ENCODE assay signal across 1 cellular context in genomic region chr16:30535777-30536190, GRCh38.
A peak's percentile ranks its signal among the peaks of the same experiment; 100 is the strongest.
TF ChIP-seq lines count a peak whose summit lies in the region.

No MANE protein-coding gene starts in this region.

TF ChIP-seq in HepG2, 621 proteins besides CTCF, POLR2A, EP300 and RAD21 (continued from another document and continues in another):
- TF ChIP-seq, protein P1, sequence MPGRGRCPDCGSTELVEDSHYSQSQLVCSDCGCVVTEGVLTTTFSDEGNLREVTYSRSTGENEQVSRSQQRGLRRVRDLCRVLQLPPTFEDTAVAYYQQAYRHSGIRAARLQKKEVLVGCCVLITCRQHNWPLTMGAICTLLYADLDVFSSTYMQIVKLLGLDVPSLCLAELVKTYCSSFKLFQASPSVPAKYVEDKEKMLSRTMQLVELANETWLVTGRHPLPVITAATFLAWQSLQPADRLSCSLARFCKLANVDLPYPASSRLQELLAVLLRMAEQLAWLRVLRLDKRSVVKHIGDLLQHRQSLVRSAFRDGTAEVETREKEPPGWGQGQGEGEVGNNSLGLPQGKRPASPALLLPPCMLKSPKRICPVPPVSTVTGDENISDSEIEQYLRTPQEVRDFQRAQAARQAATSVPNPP (CRISPR knock-in tag; IDR thresholded peaks at IDR 0.05) = no peak
- TF ChIP-seq MXI1 (IDR thresholded peaks at IDR 0.05; ENCODE audit: borderline replicate concordance, low read depth, low read length) (peak; percentile 87; the same call in 2 of the 3 replicates), ZNF354B (CRISPR knock-in tag; IDR thresholded peaks at IDR 0.05) (no peak), ZNF737 (CRISPR knock-in tag; IDR thresholded peaks at IDR 0.05; ENCODE audit: borderline replicate concordance) (no peak), SP5 (CRISPR knock-in tag; IDR thresholded peaks at IDR 0.05; ENCODE audit: borderline replicate concordance, low read depth) (peak; percentile 56; the same call in 1 of the 2 replicates), NONO (IDR thresholded peaks at IDR 0.05) (no peak), NONO (CRISPR knock-in tag; conservative IDR thresholded peaks at IDR 0.05) (no peak), SPEN (CRISPR knock-in tag; IDR thresholded peaks at IDR 0.05; ENCODE audit: low read depth) (peak; percentile 91), GLI4 (CRISPR knock-in tag; IDR thresholded peaks at IDR 0.05; ENCODE audit: borderline replicate concordance) (no peak), MYNN (CRISPR knock-in tag; IDR thresholded peaks at IDR 0.05; ENCODE audit: low read depth) (no peak; the same call in 1 of the 2 replicates), PCBP1 (IDR thresholded peaks at IDR 0.05; ENCODE audit: borderline replicate concordance, low read depth, low read length) (no peak), DNMT1 (CRISPR knock-in tag; IDR thresholded peaks at IDR 0.05) (peak; percentile 76; the same call in 1 of the 2 replicates), SMARCE1 (IDR thresholded peaks at IDR 0.05; ENCODE audit: borderline replicate concordance) (no peak), ZNF883 (CRISPR knock-in tag; IDR thresholded peaks at IDR 0.05; ENCODE audit: not compliant biosample characterization) (no peak), ZNF333 (CRISPR knock-in tag; IDR thresholded peaks at IDR 0.05; ENCODE audit: borderline replicate concordance) (no peak), ATM (IDR thresholded peaks at IDR 0.05; ENCODE audit: borderline replicate concordance) (no peak), JDP2 (CRISPR knock-in tag; IDR thresholded peaks at IDR 0.05; ENCODE audit: borderline replicate concordance) (no peak), HMG20B (CRISPR knock-in tag; conservative IDR thresholded peaks at IDR 0.05) (no peak), SUZ12 (IDR thresholded peaks at IDR 0.05; ENCODE audit: low read depth, low read length) (no peak), TBX2 (CRISPR knock-in tag; IDR thresholded peaks at IDR 0.05; ENCODE audit: borderline replicate concordance) (peak; percentile 59; the same call in 1 of the 2 replicates), RCOR2 (CRISPR knock-in tag; IDR thresholded peaks at IDR 0.05) (no peak), SAP130 (CRISPR knock-in tag; IDR thresholded peaks at IDR 0.05; ENCODE audit: low read depth) (peak; percentile 81), ZNF329 (CRISPR knock-in tag; IDR thresholded peaks at IDR 0.05; ENCODE audit: low read depth) (no peak), ATRX (CRISPR knock-in tag; IDR thresholded peaks at IDR 0.05; ENCODE audit: borderline replicate concordance) (no peak), ZNF326 (CRISPR knock-in tag; IDR thresholded peaks at IDR 0.05; ENCODE audit: borderline replicate concordance) (no peak), JUNB (CRISPR knock-in tag; IDR thresholded peaks at IDR 0.05; ENCODE audit: borderline replicate concordance) (no peak), HNRNPL (IDR thresholded peaks at IDR 0.05; ENCODE audit: low read depth, low read length) (no peak), IRX3 (CRISPR knock-in tag; IDR thresholded peaks at IDR 0.05; ENCODE audit: borderline replicate concordance, low read depth) (no peak), ZNF225 (CRISPR knock-in tag; IDR thresholded peaks at IDR 0.05) (no peak), ZNF253 (CRISPR knock-in tag; IDR thresholded peaks at IDR 0.05; ENCODE audit: borderline replicate concordance) (no peak), HNRNPK (IDR thresholded peaks at IDR 0.05; ENCODE audit: low read depth, low read length, poor library complexity, severe bottlenecking) (no peak), KAT2B (IDR thresholded peaks at IDR 0.05; ENCODE audit: borderline replicate concordance, low read depth, low read length) (no peak), SNAPC5 (CRISPR knock-in tag; IDR thresholded peaks at IDR 0.05; ENCODE audit: borderline replicate concordance) (no peak), MZF1 (CRISPR knock-in tag; IDR thresholded peaks at IDR 0.05; ENCODE audit: borderline replicate concordance) (no peak), SMAD1 (CRISPR knock-in tag; IDR thresholded peaks at IDR 0.05; ENCODE audit: borderline replicate concordance, low read depth) (no peak; the same call in 1 of the 2 replicates), SALL2 (CRISPR knock-in tag; IDR thresholded peaks at IDR 0.05) (no peak), MAFF (IDR thresholded peaks at IDR 0.05; ENCODE audit: low read depth, low read length) (no peak), TOPORS (CRISPR knock-in tag; IDR thresholded peaks at IDR 0.05) (no peak), CREBL2 (CRISPR knock-in tag; IDR thresholded peaks at IDR 0.05; ENCODE audit: borderline replicate concordance) (no peak), ZNF512B (CRISPR knock-in tag; IDR thresholded peaks at IDR 0.05; ENCODE audit: borderline replicate concordance) (no peak), TOE1 (CRISPR knock-in tag; IDR thresholded peaks at IDR 0.05) (no peak), ZBTB33 (CRISPR knock-in tag; IDR thresholded peaks at IDR 0.05) (peak; percentile 79), ZNF672 (CRISPR knock-in tag; IDR thresholded peaks at IDR 0.05) (no peak), ZNF512 (CRISPR knock-in tag; IDR thresholded peaks at IDR 0.05) (no peak), YEATS4 (CRISPR knock-in tag; IDR thresholded peaks at IDR 0.05; ENCODE audit: borderline replicate concordance) (no peak; the same call in 1 of the 2 replicates), MAFK (conservative IDR thresholded peaks at IDR 0.05 in 1 of 2, IDR thresholded peaks at IDR 0.05 in 1 of 2; ENCODE audit: low read length in 2 of 2) (no peak), ATF7-NPFF (CRISPR knock-in tag; IDR thresholded peaks at IDR 0.05; ENCODE audit: low read depth) (peak; percentile 80; the same call in 1 of the 2 replicates), ZNF770 (CRISPR knock-in tag; IDR thresholded peaks at IDR 0.05) (peak; percentile 30; the same call in 1 of the 2 replicates), ZNF652 (CRISPR knock-in tag; IDR thresholded peaks at IDR 0.05; ENCODE audit: borderline replicate concordance, low read depth) (no peak; the same call in 1 of the 2 replicates), ZSCAN12 (CRISPR knock-in tag; IDR thresholded peaks at IDR 0.05) (no peak)
- TF ChIP-seq, protein P2, sequence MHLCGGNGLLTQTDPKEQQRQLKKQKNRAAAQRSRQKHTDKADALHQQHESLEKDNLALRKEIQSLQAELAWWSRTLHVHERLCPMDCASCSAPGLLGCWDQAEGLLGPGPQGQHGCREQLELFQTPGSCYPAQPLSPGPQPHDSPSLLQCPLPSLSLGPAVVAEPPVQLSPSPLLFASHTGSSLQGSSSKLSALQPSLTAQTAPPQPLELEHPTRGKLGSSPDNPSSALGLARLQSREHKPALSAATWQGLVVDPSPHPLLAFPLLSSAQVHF (CRISPR knock-in tag; IDR thresholded peaks at IDR 0.05) = no peak
- TF ChIP-seq, protein P3, sequence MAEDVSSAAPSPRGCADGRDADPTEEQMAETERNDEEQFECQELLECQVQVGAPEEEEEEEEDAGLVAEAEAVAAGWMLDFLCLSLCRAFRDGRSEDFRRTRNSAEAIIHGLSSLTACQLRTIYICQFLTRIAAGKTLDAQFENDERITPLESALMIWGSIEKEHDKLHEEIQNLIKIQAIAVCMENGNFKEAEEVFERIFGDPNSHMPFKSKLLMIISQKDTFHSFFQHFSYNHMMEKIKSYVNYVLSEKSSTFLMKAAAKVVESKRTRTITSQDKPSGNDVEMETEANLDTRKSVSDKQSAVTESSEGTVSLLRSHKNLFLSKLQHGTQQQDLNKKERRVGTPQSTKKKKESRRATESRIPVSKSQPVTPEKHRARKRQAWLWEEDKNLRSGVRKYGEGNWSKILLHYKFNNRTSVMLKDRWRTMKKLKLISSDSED (CRISPR knock-in tag; IDR thresholded peaks at IDR 0.05) = no peak
- TF ChIP-seq, protein P4, sequence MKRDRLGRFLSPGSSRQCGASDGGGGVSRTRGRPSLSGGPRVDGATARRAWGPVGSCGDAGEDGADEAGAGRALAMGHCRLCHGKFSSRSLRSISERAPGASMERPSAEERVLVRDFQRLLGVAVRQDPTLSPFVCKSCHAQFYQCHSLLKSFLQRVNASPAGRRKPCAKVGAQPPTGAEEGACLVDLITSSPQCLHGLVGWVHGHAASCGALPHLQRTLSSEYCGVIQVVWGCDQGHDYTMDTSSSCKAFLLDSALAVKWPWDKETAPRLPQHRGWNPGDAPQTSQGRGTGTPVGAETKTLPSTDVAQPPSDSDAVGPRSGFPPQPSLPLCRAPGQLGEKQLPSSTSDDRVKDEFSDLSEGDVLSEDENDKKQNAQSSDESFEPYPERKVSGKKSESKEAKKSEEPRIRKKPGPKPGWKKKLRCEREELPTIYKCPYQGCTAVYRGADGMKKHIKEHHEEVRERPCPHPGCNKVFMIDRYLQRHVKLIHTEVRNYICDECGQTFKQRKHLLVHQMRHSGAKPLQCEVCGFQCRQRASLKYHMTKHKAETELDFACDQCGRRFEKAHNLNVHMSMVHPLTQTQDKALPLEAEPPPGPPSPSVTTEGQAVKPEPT (CRISPR knock-in tag; IDR thresholded peaks at IDR 0.05; ENCODE audit: low read depth) = peak; percentile 88; the same call in 1 of the 2 replicates
- TF ChIP-seq, protein P5, sequence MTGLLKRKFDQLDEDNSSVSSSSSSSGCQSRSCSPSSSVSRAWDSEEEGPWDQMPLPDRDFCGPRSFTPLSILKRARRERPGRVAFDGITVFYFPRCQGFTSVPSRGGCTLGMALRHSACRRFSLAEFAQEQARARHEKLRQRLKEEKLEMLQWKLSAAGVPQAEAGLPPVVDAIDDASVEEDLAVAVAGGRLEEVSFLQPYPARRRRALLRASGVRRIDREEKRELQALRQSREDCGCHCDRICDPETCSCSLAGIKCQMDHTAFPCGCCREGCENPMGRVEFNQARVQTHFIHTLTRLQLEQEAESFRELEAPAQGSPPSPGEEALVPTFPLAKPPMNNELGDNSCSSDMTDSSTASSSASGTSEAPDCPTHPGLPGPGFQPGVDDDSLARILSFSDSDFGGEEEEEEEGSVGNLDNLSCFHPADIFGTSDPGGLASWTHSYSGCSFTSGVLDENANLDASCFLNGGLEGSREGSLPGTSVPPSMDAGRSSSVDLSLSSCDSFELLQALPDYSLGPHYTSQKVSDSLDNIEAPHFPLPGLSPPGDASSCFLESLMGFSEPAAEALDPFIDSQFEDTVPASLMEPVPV (CRISPR knock-in tag; IDR thresholded peaks at IDR 0.05) = no peak; the same call in 1 of the 2 replicates
